7 cellular contexts compared by ENCODE assay signal in genomic region chr21:29613877-29614276, GRCh38.
"Had no signal": no experiment of that assay in that cellular context is flagged by ENCODE, and none has a peak within 500 bp of the region (broad histone marks: within the 10 kb centered on the region; RNA-seq: fewer than 3 reads in every experiment).

No MANE protein-coding gene starts in this region.

- DNase-seq: IMR-90, KBM-7, KG1 had no signal

- ATAC-seq: HepG2 had no signal

- FAIRE-seq: HepG2, HTR-8/SVneo had no signal

- H3K4me1 Mint-ChIP-seq: IgD-negative memory B cell had no signal

- H3K36me3 Mint-ChIP-seq: IgD-negative memory B cell had no signal

- H3K27ac ChIP-seq: HL-60 had no signal

- H3K27me3 Mint-ChIP-seq: IgD-negative memory B cell had no signal

- H3K4me3 Mint-ChIP-seq: IgD-negative memory B cell had no signal

- H3K27ac Mint-ChIP-seq: IgD-negative memory B cell had no signal
